Comparison of ENCODE assay signal across 8 cellular contexts in genomic region chr19:44024900-44025216, GRCh38. TPM values are rescaled to one million over a fixed set of nuclear protein-coding genes. Genes with fewer than 3 reads are reported as not detected.
DNase-seq lines count a peak whose midpoint lies in the region; ATAC-seq and TF ChIP-seq lines count a peak whose summit lies in the region.

No MANE protein-coding gene starts in this region.

- peak overlapping the region; percentile 95 to 100 for H3K4me3 Mint-ChIP-seq in H9
- H3K4me3 Mint-ChIP-seq in activated B cell treated with CpG ODN at 0.5 μM for 24 hours: peak overlapping the region; percentile 98

- no peaks in the 10 kb centered on the region for H4K20me1 ChIP-seq in H9 (ENCODE audit: control insufficient read depth, insufficient read depth, insufficient read length)

- no CpG with 5 or more reads among the region's 4 CpGs for WGBS in H9 (ENCODE audit: extremely low coverage, insufficient read length, low lambda C conversion rate)
- no CpG with 5 or more reads among the region's 4 CpGs for WGBS in iPS DF 6.9 (ENCODE audit: insufficient coverage, insufficient read length)
- WGBS in spleen, 5 donors: 44 to 50% (median 47%) methylated on average over 4 of the region's 4 CpGs

- H2BK120ac ChIP-seq in H9 (ENCODE audit: low read depth, low read length, poor library complexity, severe bottlenecking): no peak overlapping the region

- no peak overlapping the region for H3T11ph ChIP-seq in H9 (ENCODE audit: low read length)

- peak overlapping the region; percentile 52 for H2AFZ ChIP-seq in H9 (ENCODE audit: low read length)

- no peak overlapping the region for H2BK20ac ChIP-seq in H9 (ENCODE audit: low read depth, low read length, poor library complexity, severe bottlenecking)

- CTCF ChIA-PET in activated B cell treated with CpG ODN at 0.5 μM for 24 hours (lab: Charles Lee): no interaction called here

- H3K14ac ChIP-seq in H9 (ENCODE audit: insufficient read depth, low read length): no peak overlapping the region

- TF ChIP-seq CTCF in H9 (conservative IDR thresholded peaks at IDR 0.05): no peak
- TF ChIP-seq CTCF in activated B cell treated with CpG ODN at 0.5 μM for 24 hours (IDR thresholded peaks at IDR 0.05): no peak
- TF ChIP-seq CTCF in spleen (IDR thresholded peaks at IDR 0.05 in 8 of 11, conservative IDR thresholded peaks at IDR 0.05 in 3 of 11): no peak

- H3K4ac ChIP-seq in H9 (ENCODE audit: low read depth, low read length): no peak overlapping the region

- no peak overlapping the region for H3K18ac ChIP-seq in H9 (ENCODE audit: insufficient read length, low read depth, low read length)

- no peaks in the 10 kb centered on the region for H3K79me1 ChIP-seq in H9 (ENCODE audit: insufficient read depth, low read depth, low read length, poor library complexity, severe bottlenecking)

- TF ChIP-seq POLR2A in spleen (IDR thresholded peaks at IDR 0.05): no peak

- H2BK5ac ChIP-seq in H9 (ENCODE audit: insufficient read length, low read length): no peak overlapping the region

- H3K36me3 Mint-ChIP-seq in H9 (ENCODE audit: insufficient read depth in 1 of 3, low read depth in 3 of 3) (peaks cover 31 to 36% (median 32%) of the 10 kb centered on the region in 3 experiments), activated B cell treated with CpG ODN at 0.5 μM for 24 hours (ENCODE audit: low read depth) (peaks cover 44% of the 10 kb centered on the region)

- no peaks in the 10 kb centered on the region; the same call in 1 of the 2 replicates for H3K36me3 ChIP-seq in iPS DF 6.9 (ENCODE audit: control insufficient read depth, insufficient read depth, low read length)
- H3K36me3 ChIP-seq in spleen: peaks cover 9 to 36% (median 32%) of the 10 kb centered on the region in 6 donors

- H3K79me2 ChIP-seq in H9 (ENCODE audit: insufficient read depth, low read length): no peaks in the 10 kb centered on the region; the same call in 1 of the 2 replicates

- H4K5ac ChIP-seq in H9 (ENCODE audit: insufficient read length, low read depth, low read length): no peak overlapping the region

- no peaks in the 10 kb centered on the region for H3K27me3 ChIP-seq in H9 (ENCODE audit: insufficient read depth, low read length)
- no peaks in the 10 kb centered on the region for H3K27me3 ChIP-seq in iPS DF 6.9 (ENCODE audit: control insufficient read depth, insufficient read depth, low read length)
- no peaks in the 10 kb centered on the region for H3K27me3 ChIP-seq in spleen (replicated peaks in 1 of 7)

- DNase-seq in H9 (no peak), activated B cell treated with CpG ODN at 0.5 μM for 24 hours (no peak), iPS DF 6.9 (ENCODE audit: low read depth, low spot score) (no peak), spleen (no peak), T1000 (lab: John Stamatoyannopoulos, UW) (no peak), RKO (ENCODE audit: low spot score) (no peak), SIG-M5 treated with dmso at 0.1 percent for 504 hours (lab: John Stamatoyannopoulos, UW; ENCODE audit: unreplicated experiment) (no peak)
- no peak for DNase-seq in activated CD4-positive, CD25-positive, alpha-beta regulatory T cell (lab: John Stamatoyannopoulos, UW)

- H3K27ac Mint-ChIP-seq in H9: peak overlapping the region in 1 of 3 experiments; percentile 94; a peak in 2 of 7 replicates
- peak overlapping the region; percentile 85 for H3K27ac Mint-ChIP-seq in activated B cell treated with CpG ODN at 0.5 μM for 24 hours

- no peak overlapping the region for H4K8ac ChIP-seq in H9 (replicated peaks; ENCODE audit: insufficient read length, low read depth, low read length)

- H3K27me3 Mint-ChIP-seq in H9 (ENCODE audit: low read depth) (peaks cover 8% of the 10 kb centered on the region), activated B cell treated with CpG ODN at 0.5 μM for 24 hours (peaks cover 11% of the 10 kb centered on the region)

- peaks cover 2% of the 10 kb centered on the region for H3K9me3 ChIP-seq in H9 (ENCODE audit: control insufficient read depth, low read depth, low read length)
- H3K9me3 ChIP-seq in iPS DF 6.9 (ENCODE audit: control insufficient read depth, insufficient read depth, low read length): no peaks in the 10 kb centered on the region
- peaks cover 10 to 56% (median 39%) of the 10 kb centered on the region in 8 donors for H3K9me3 ChIP-seq in spleen

- intact Hi-C loops in activated B cell treated with CpG ODN at 0.5 μM for 24 hours (cut with micrococcal nuclease) (loop anchor here (1.0 to 2.0 kb wide), 4 partner anchors 22 to 182 kb away; partner anchors contain the start of genes ZNF224, ZNF230 and ZNF284), spleen (cut with DNase I; ENCODE audit: low total_unique reads) (no loop called here)

- H3K4me3 ChIP-seq in iPS DF 6.9 (ENCODE audit: low read length) (peak overlapping the region; percentile 88; the same call in 1 of the 2 replicates), spleen (peak overlapping the region; percentile 47 to 89 (median 70))

- H2BK12ac ChIP-seq in H9 (ENCODE audit: insufficient read length, low read depth, low read length): no peak overlapping the region

- H2BK15ac ChIP-seq in H9 (ENCODE audit: low read depth, low read length): no peak overlapping the region

- no peak overlapping the region for H4K91ac ChIP-seq in H9 (ENCODE audit: insufficient read length, low read depth, low read length)

- H3K4me2 ChIP-seq in H9 (ENCODE audit: insufficient read depth, insufficient read length, low read length): peak overlapping the region; percentile 67

- no peak for ATAC-seq in activated B cell treated with CpG ODN at 0.5 μM for 24 hours (ENCODE audit: low read depth)

- POLR2A ChIA-PET in activated B cell treated with CpG ODN at 0.5 μM for 24 hours (lab: Charles Lee): interaction anchor here (0.8 kb wide), 1 partner anchor 90 kb away, joined by 4 read pairs; the partner anchor contains the start of gene ZNF45

- peaks cover 10 to 11% of the 10 kb centered on the region in 2 experiments for H3K4me1 Mint-ChIP-seq in H9
- peaks cover 18% of the 10 kb centered on the region for H3K4me1 Mint-ChIP-seq in activated B cell treated with CpG ODN at 0.5 μM for 24 hours

- H3K23me2 ChIP-seq in H9 (ENCODE audit: insufficient read length, low read depth, low read length, poor library complexity, severe bottlenecking): peaks cover 7% of the 10 kb centered on the region

- no peaks in the 10 kb centered on the region; the same call in 1 of the 2 replicates for H3K4me1 ChIP-seq in H9 (ENCODE audit: insufficient read depth, low read length)
- no peaks in the 10 kb centered on the region for H3K4me1 ChIP-seq in iPS DF 6.9 (ENCODE audit: control insufficient read depth, insufficient read depth, low read length)
- peaks cover 0 to 20% (median 16%) of the 10 kb centered on the region in 6 donors for H3K4me1 ChIP-seq in spleen

- H3K27ac ChIP-seq in H9 (ENCODE audit: insufficient read length, low read depth, low read length): no peak overlapping the region
- no peak overlapping the region for H3K27ac ChIP-seq in iPS DF 6.9 (ENCODE audit: low read length)
- peak overlapping the region in 7 of 8 donors; percentile 51 to 87 (median 74) for H3K27ac ChIP-seq in spleen

- no peak overlapping the region for H3K23ac ChIP-seq in H9 (ENCODE audit: insufficient read length, low read depth, low read length)

- H2AK5ac ChIP-seq in H9 (ENCODE audit: insufficient read length, low read length): no peak overlapping the region

- peak overlapping the region; percentile 11 for H3K9ac ChIP-seq in H9 (ENCODE audit: extremely low read depth, insufficient read length, low read length)

- no peak overlapping the region for H3K56ac ChIP-seq in H9 (ENCODE audit: insufficient read length, low read depth, low read length)

- peaks cover 3 to 33% of the 10 kb centered on the region in 2 experiments; a peak in 4 of 5 replicates for H3K9me3 Mint-ChIP-seq in H9
- H3K9me3 Mint-ChIP-seq in activated B cell treated with CpG ODN at 0.5 μM for 24 hours: peaks cover 41% of the 10 kb centered on the region

RNA-seq across cellular contexts. Expression of gene ZNF222, which starts 0.3 kb away (rescaled TPM):
- 5.4 and 6.6 TPM in 2 replicates for total RNA-seq in H9 (2021)
- 6.0 and 6.7 TPM in 2 replicates for total RNA-seq in activated B cell treated with CpG ODN at 0.5 μM for 24 hours
- 10 to 100 TPM in 1 of 7 donors, 1 to 10 TPM in 6; 4.6 to 12.5 (median 5.8) TPM for total RNA-seq in spleen
- 1 to 10 TPM; 3.4 to 4.8 (median 4.0) TPM for polyA plus RNA-seq in spleen

RNA-seq across cellular contexts. Expression of gene ZNF230, which starts 22.1 kb away (rescaled TPM):
- total RNA-seq in H9 (2021): 3.1 and 3.5 TPM in 2 replicates
- total RNA-seq in activated B cell treated with CpG ODN at 0.5 μM for 24 hours: 12.1 and 15.0 TPM in 2 replicates
- total RNA-seq in spleen: 10 to 100 TPM in 2 of 7 donors, 1 to 10 TPM in 5; 7.9 to 15.2 (median 8.9) TPM
- polyA plus RNA-seq in spleen: 1 to 10 TPM; 2.4 to 3.0 (median 2.7) TPM

RNA-seq across cellular contexts. Expression of gene ZNF223, which starts 27.0 kb away (rescaled TPM):
- 4.3 and 4.8 TPM in 2 replicates for total RNA-seq in H9 (2021)
- total RNA-seq in activated B cell treated with CpG ODN at 0.5 μM for 24 hours: 3.6 and 4.5 TPM in 2 replicates
- total RNA-seq in spleen: 1 to 10 TPM; 3.7 to 9.9 (median 6.3) TPM
- 1 to 10 TPM; 2.7 to 2.9 (median 2.9) TPM for polyA plus RNA-seq in spleen

RNA-seq across cellular contexts. Expression of gene ZNF155, which starts 40.9 kb away (rescaled TPM):
- total RNA-seq in H9 (2021) (8.1 and 10.1 TPM in 2 replicates), activated B cell treated with CpG ODN at 0.5 μM for 24 hours (7.0 and 9.4 TPM in 2 replicates), spleen (10 to 100 TPM in 5 of 7 donors, 1 to 10 TPM in 2; 9.7 to 18.2 (median 11.8) TPM)
- 1 to 10 TPM; 5.1 to 6.1 (median 5.3) TPM for polyA plus RNA-seq in spleen

RNA-seq across cellular contexts. Expression of gene ZNF284, which starts 47.1 kb away (rescaled TPM):
- total RNA-seq in H9 (2021): 2.6 and 3.0 TPM in 2 replicates
- 2.1 and 2.3 TPM in 2 replicates for total RNA-seq in activated B cell treated with CpG ODN at 0.5 μM for 24 hours
- 1 to 10 TPM; 1.8 to 3.8 (median 3.0) TPM for total RNA-seq in spleen
- 1 to 10 TPM in 1 of 3 donors, under 1 TPM in 2; 0.59 to 1.3 (median 0.82) TPM for polyA plus RNA-seq in spleen

Comparison
In these comparisons a context has a peak if more than half of its experiments do, and no peak if none do; other contexts are left out.
1. H3K27ac ChIP-seq: peak in spleen (7 of 8); none in H9 (single experiment) and iPS DF 6.9 (single experiment).